Comparison of ENCODE assay signal across 16 cellular contexts in genomic region chr19:16702123-16702522, GRCh38. TPM values are rescaled to one million over a fixed set of nuclear protein-coding genes. Genes with fewer than 3 reads are reported as not detected.
DNase-seq lines count a peak whose midpoint lies in the region; TF ChIP-seq lines count a peak whose summit lies in the region.
"Had no signal": no experiment of that assay in that cellular context is flagged by ENCODE, and none has a peak within 500 bp of the region (broad histone marks: within the 10 kb centered on the region; RNA-seq: fewer than 3 reads in every experiment).

No MANE protein-coding gene starts in this region.

- POLR2A ChIA-PET in MCF 10A (lab: Yijun Ruan, JAX) = interaction anchor here (0.6 to 2.3 kb wide), 9 partner anchors 16 to 184 kb away, joined by 3 to 11 read pairs (median 3); partner anchors contain the start of gene TMEM38A

- no peak overlapping the region for H2BK12ac ChIP-seq in H9 (ENCODE audit: insufficient read length, low read depth, low read length)

- CTCF ChIA-PET in MCF 10A (lab: Yijun Ruan, JAX) = interaction anchor here (0.6 to 1.1 kb wide), 4 partner anchors 39 to 375 kb away, joined by 3 to 4 read pairs (median 3); no protein-coding TSS in a partner anchor

- H3K27ac ChIP-seq in hepatocyte (no peak overlapping the region), H9 (ENCODE audit: insufficient read length, low read depth, low read length) (no peak overlapping the region)

- no peak overlapping the region for H4K5ac ChIP-seq in H9 (ENCODE audit: insufficient read length, low read depth, low read length)

- no peaks in the 10 kb centered on the region for H3K79me2 ChIP-seq in hepatocyte
- no peaks in the 10 kb centered on the region for H3K79me2 ChIP-seq in H9 (ENCODE audit: insufficient read depth, low read length)

- no peaks in the 10 kb centered on the region for H3K23me2 ChIP-seq in H9 (ENCODE audit: insufficient read length, low read depth, low read length, poor library complexity, severe bottlenecking)

- H3K27me3 Mint-ChIP-seq in MCF 10A (ENCODE audit: insufficient read depth, unreplicated experiment) = no peaks in the 10 kb centered on the region
- H3K27me3 Mint-ChIP-seq in H9 (ENCODE audit: low read depth) = peaks cover 5% of the 10 kb centered on the region
- H3K27me3 Mint-ChIP-seq: B cell; stimulated activated memory B cell treated with anti-CD40 and anti-IgM and Interleukin-4, amounts not matched to agents 10 μg/mL and 1 μg/mL and 100 μg/mL, for 72 hours had no signal

- H3K23ac ChIP-seq in H9 (ENCODE audit: insufficient read length, low read depth, low read length) = no peak overlapping the region

- H3K14ac ChIP-seq in H9 (ENCODE audit: insufficient read depth, low read length) = no peak overlapping the region

- H3K9ac ChIP-seq in H9 (ENCODE audit: extremely low read depth, insufficient read length, low read length) = no peak overlapping the region

- H2BK20ac ChIP-seq in H9 (ENCODE audit: low read depth, low read length, poor library complexity, severe bottlenecking) = no peak overlapping the region

- H2AFZ ChIP-seq in hepatocyte = no peak overlapping the region
- no peak overlapping the region for H2AFZ ChIP-seq in H9 (ENCODE audit: low read length)

- no peak overlapping the region for H3K27ac Mint-ChIP-seq in MCF 10A (ENCODE audit: low read depth, unreplicated experiment)
- H3K27ac Mint-ChIP-seq in H9 = no peak overlapping the region
- H3K27ac Mint-ChIP-seq: activated CD8-positive, alpha-beta T cell treated with anti-CD3 and anti-CD28 coated beads, Interleukin-2, amount 10 ng/mL, durations not matched to agents 7 days and 5 days; activated naive CD8-positive, alpha-beta T cell treated with anti-CD3 and anti-CD28 coated beads for 36 hours; B cell; stimulated activated memory B cell treated with anti-CD40 and anti-IgM and Interleukin-4, amounts not matched to agents 10 μg/mL and 1 μg/mL and 100 μg/mL, for 72 hours had no signal

- H3K9me3 ChIP-seq in hepatocyte (ENCODE audit: low read depth) (no peaks in the 10 kb centered on the region), H9 (ENCODE audit: control insufficient read depth, low read depth, low read length) (no peaks in the 10 kb centered on the region)

- no peak overlapping the region for H2BK5ac ChIP-seq in H9 (ENCODE audit: insufficient read length, low read length)

- H3K4me3 ChIP-seq in HFF-Myc (replicated peaks; ENCODE audit: low read depth, low read length) (no peak overlapping the region), hepatocyte (no peak overlapping the region)
- H3K4me3 ChIP-seq: smooth muscle cell had no signal

- no peaks in the 10 kb centered on the region for H4K20me1 ChIP-seq in hepatocyte (ENCODE audit: insufficient read depth, poor library complexity, severe bottlenecking)
- H4K20me1 ChIP-seq in H9 (ENCODE audit: control insufficient read depth, insufficient read depth, insufficient read length) = no peaks in the 10 kb centered on the region

- H3K4me1 ChIP-seq in hepatocyte (ENCODE audit: insufficient read depth) (no peaks in the 10 kb centered on the region), H9 (ENCODE audit: insufficient read depth, low read length) (no peaks in the 10 kb centered on the region)

- H3K18ac ChIP-seq in H9 (ENCODE audit: insufficient read length, low read depth, low read length) = no peak overlapping the region

- H3K36me3 ChIP-seq in hepatocyte (replicated peaks; ENCODE audit: insufficient read depth, low read depth) = no peaks in the 10 kb centered on the region

- no peak for TF ChIP-seq CTCF in HFF-Myc (IDR thresholded peaks at IDR 0.05; ENCODE audit: low read depth, low read length, missing control alignments)
- TF ChIP-seq CTCF in MCF 10A (IDR thresholded peaks at IDR 0.05; ENCODE audit: unreplicated experiment) = no peak
- no peak for TF ChIP-seq CTCF in hepatocyte (IDR thresholded peaks at IDR 0.05; ENCODE audit: poor library complexity)
- no peak for TF ChIP-seq CTCF in H9 (conservative IDR thresholded peaks at IDR 0.05)

- no peak overlapping the region for H4K91ac ChIP-seq in H9 (ENCODE audit: insufficient read length, low read depth, low read length)

- intact Hi-C loops in MCF 10A (cut with micrococcal nuclease) = no loop called here

- no peak overlapping the region for H2BK120ac ChIP-seq in H9 (ENCODE audit: low read depth, low read length, poor library complexity, severe bottlenecking)

- H3K56ac ChIP-seq in H9 (ENCODE audit: insufficient read length, low read depth, low read length) = no peak overlapping the region

- no peak overlapping the region for H2AK5ac ChIP-seq in H9 (ENCODE audit: insufficient read length, low read length)

- H3K9me2 ChIP-seq in hepatocyte (replicated peaks; ENCODE audit: insufficient read depth) = no peaks in the 10 kb centered on the region

- H3T11ph ChIP-seq in H9 (ENCODE audit: low read length) = no peak overlapping the region

- H3K4me3 Mint-ChIP-seq in MCF 10A (ENCODE audit: unreplicated experiment) (no peak overlapping the region), H9 (no peak overlapping the region)
- H3K4me3 Mint-ChIP-seq: activated CD8-positive, alpha-beta T cell treated with anti-CD3 and anti-CD28 coated beads, Interleukin-2, amount 10 ng/mL, durations not matched to agents 7 days and 5 days; activated naive CD8-positive, alpha-beta T cell treated with anti-CD3 and anti-CD28 coated beads for 36 hours; B cell; stimulated activated memory B cell treated with anti-CD40 and anti-IgM and Interleukin-4, amounts not matched to agents 10 μg/mL and 1 μg/mL and 100 μg/mL, for 72 hours had no signal

- no peaks in the 10 kb centered on the region for H3K79me1 ChIP-seq in H9 (ENCODE audit: insufficient read depth, low read depth, low read length, poor library complexity, severe bottlenecking)

- no peak overlapping the region for H4K8ac ChIP-seq in H9 (replicated peaks; ENCODE audit: insufficient read length, low read depth, low read length)

- H3K9me3 Mint-ChIP-seq in MCF 10A (ENCODE audit: unreplicated experiment) (no peaks in the 10 kb centered on the region), H9 (no peaks in the 10 kb centered on the region)
- H3K9me3 Mint-ChIP-seq: activated naive CD8-positive, alpha-beta T cell treated with anti-CD3 and anti-CD28 coated beads for 36 hours; stimulated activated memory B cell treated with anti-CD40 and anti-IgM and Interleukin-4, amounts not matched to agents 10 μg/mL and 1 μg/mL and 100 μg/mL, for 72 hours had no signal

- WGBS in hepatocyte (ENCODE audit: low lambda C conversion rate, missing lambda C conversion rate) = 48% methylated on average over 6 of the region's 6 CpGs
- WGBS in H9 (ENCODE audit: extremely low coverage, insufficient read length, low lambda C conversion rate) = no CpG with 5 or more reads among the region's 6 CpGs

- DNase-seq in A172 (ENCODE audit: low spot score) (peak; percentile 16), HFF-Myc (ENCODE audit: extremely low read depth, low read depth) (peak; percentile 46), MCF 10A (ENCODE audit: unreplicated experiment) (peak; percentile 93), hepatocyte (ENCODE audit: low spot score) (peak; percentile 23), H9 (no peak), amygdala (lab: John Stamatoyannopoulos, UW) (no peak)
- no peak for DNase-seq in stimulated activated CD4-positive, alpha-beta T cell treated with anti-CD3 and anti-CD28 coated beads, Interleukin-2, amount 100 ng/mL, for 48 hours
- no peak for DNase-seq in stimulated activated CD4-positive, alpha-beta T cell treated with anti-CD3 and anti-CD28 coated beads, Interleukin-1b, Interleukin-23, amount 100 ng/mL, for 48 hours
- DNase-seq: activated CD8-positive, alpha-beta T cell treated with anti-CD3 and anti-CD28 coated beads, Interleukin-2, amount 10 ng/mL, durations not matched to agents 7 days and 5 days; activated naive CD8-positive, alpha-beta T cell treated with anti-CD3 and anti-CD28 coated beads for 36 hours; midbrain; NCI-H226; SW 1271 had no signal

- H3K27me3 ChIP-seq in hepatocyte (no peaks in the 10 kb centered on the region), H9 (ENCODE audit: insufficient read depth, low read length) (no peaks in the 10 kb centered on the region)

- H3K4ac ChIP-seq in H9 (ENCODE audit: low read depth, low read length) = no peak overlapping the region

- H3K4me2 ChIP-seq in hepatocyte = no peak overlapping the region
- H3K4me2 ChIP-seq in H9 (ENCODE audit: insufficient read depth, insufficient read length, low read length) = no peak overlapping the region
- H3K4me2 ChIP-seq: smooth muscle cell had no signal

- H3K4me1 Mint-ChIP-seq in MCF 10A (ENCODE audit: insufficient read depth, unreplicated experiment) (peaks cover 10% of the 10 kb centered on the region), H9 (no peaks in the 10 kb centered on the region)
- H3K4me1 Mint-ChIP-seq: activated naive CD8-positive, alpha-beta T cell treated with anti-CD3 and anti-CD28 coated beads for 36 hours; B cell; stimulated activated memory B cell treated with anti-CD40 and anti-IgM and Interleukin-4, amounts not matched to agents 10 μg/mL and 1 μg/mL and 100 μg/mL, for 72 hours had no signal

- BruUV-seq in MCF 10A (replicated peaks; lab: Mats Ljungman, UMichigan) = no TSS peak

- H3K36me3 Mint-ChIP-seq in MCF 10A (ENCODE audit: insufficient read depth, unreplicated experiment) (no peaks in the 10 kb centered on the region), H9 (ENCODE audit: insufficient read depth in 1 of 3, low read depth in 3 of 3) (no peaks in the 10 kb centered on the region)
- H3K36me3 Mint-ChIP-seq: activated naive CD8-positive, alpha-beta T cell treated with anti-CD3 and anti-CD28 coated beads for 36 hours; stimulated activated memory B cell treated with anti-CD40 and anti-IgM and Interleukin-4, amounts not matched to agents 10 μg/mL and 1 μg/mL and 100 μg/mL, for 72 hours had no signal

- H2BK15ac ChIP-seq in H9 (ENCODE audit: low read depth, low read length) = no peak overlapping the region

RNA-seq across cellular contexts. Expression of gene NWD1, which starts 17.5 kb away (rescaled TPM):
- 0.09 TPM in 1 of 2 replicates, not detected in the other for total RNA-seq in A172 (2014; rRNA removed; shearing (Covaris generic))
- total RNA-seq in MCF 10A (2022) (0.59 and 0.63 TPM in 2 replicates), hepatocyte (0.07 and 0.12 TPM in 2 replicates), H9 (2021) (not detected in 2 replicates)
- polyA plus RNA-seq in hepatocyte = 0.01 TPM in 1 of 2 replicates, not detected in the other
- total RNA-seq: activated CD8-positive, alpha-beta T cell treated with anti-CD3 and anti-CD28 coated beads, Interleukin-2, amount 10 ng/mL, durations not matched to agents 7 days and 5 days; activated naive CD8-positive, alpha-beta T cell treated with anti-CD3 and anti-CD28 coated beads for 36 hours; smooth muscle cell had no signal
- polyA plus RNA-seq: smooth muscle cell had no signal

RNA-seq across cellular contexts. Expression of gene TMEM38A, which starts 41.2 kb away (rescaled TPM):
- 7.3 and 10.2 TPM in 2 replicates for total RNA-seq in A172 (2014; rRNA removed; shearing (Covaris generic))
- total RNA-seq in MCF 10A (2022) (2.1 and 4.5 TPM in 2 replicates), hepatocyte (10.2 and 10.6 TPM in 2 replicates), H9 (2021) (7.4 and 8.3 TPM in 2 replicates)
- 9.3 and 10.9 TPM in 2 replicates for polyA plus RNA-seq in hepatocyte

RNA-seq across cellular contexts. Expression of gene SMIM7, which starts 42.2 kb away (rescaled TPM):
- total RNA-seq in A172 (2014; rRNA removed; shearing (Covaris generic)) = 132 and 134 TPM in 2 replicates
- total RNA-seq in MCF 10A (2022) = 69.3 and 81.8 TPM in 2 replicates
- total RNA-seq in hepatocyte = 141 and 154 TPM in 2 replicates
- 99.2 and 105 TPM in 2 replicates for polyA plus RNA-seq in hepatocyte
- 74.2 and 77.6 TPM in 2 replicates for total RNA-seq in H9 (2021)

Comparison
In these comparisons a context has a peak if more than half of its experiments do, and no peak if none do; other contexts are left out.
1. DNase-seq: peak in A172 (single experiment), HFF-Myc (single experiment), MCF 10A (single experiment) and hepatocyte (single experiment); none in stimulated activated CD4-positive, alpha-beta T cell treated with anti-CD3 and anti-CD28 coated beads, Interleukin-2, amount 100 ng/mL, for 48 hours (0 of 2), stimulated activated CD4-positive, alpha-beta T cell treated with anti-CD3 and anti-CD28 coated beads, Interleukin-1b, Interleukin-23, amount 100 ng/mL, for 48 hours (single experiment), H9 (single experiment) and amygdala (0 of 56).